Comparison of ENCODE assay signal across 20 cellular contexts in genomic region chr7:36928718-36929117, GRCh38.
"Had no signal": no experiment of that assay in that cellular context is flagged by ENCODE, and none has a peak within 500 bp of the region (broad histone marks: within the 10 kb centered on the region; RNA-seq: fewer than 3 reads in every experiment).

No MANE protein-coding gene starts in this region.

- ATAC-seq: natural killer cell; psoas muscle; right lobe of liver; stimulated activated memory B cell treated with anti-CD40 and anti-IgM and Interleukin-4, amounts not matched to agents 10 μg/mL and 1 μg/mL and 100 μg/mL, for 72 hours; upper lobe of right lung had no signal

- H3K36me3 Mint-ChIP-seq: mesothelial cell of epicardium had no signal

- H3K27me3 Mint-ChIP-seq: naive B cell; stimulated activated memory B cell treated with anti-CD40 and anti-IgM and Interleukin-4, amounts not matched to agents 10 μg/mL and 1 μg/mL and 100 μg/mL, for 72 hours had no signal

- H3K9me3 Mint-ChIP-seq: mesothelial cell of epicardium; natural killer cell; stimulated activated memory B cell treated with anti-CD40 and anti-IgM and Interleukin-4, amounts not matched to agents 10 μg/mL and 1 μg/mL and 100 μg/mL, for 72 hours had no signal

- H3K4me1 Mint-ChIP-seq: stimulated activated memory B cell treated with anti-CD40 and anti-IgM and Interleukin-4, amounts not matched to agents 10 μg/mL and 1 μg/mL and 100 μg/mL, for 72 hours had no signal

- H3K4me3 Mint-ChIP-seq: mesothelial cell of epicardium; naive B cell; natural killer cell; stimulated activated memory B cell treated with anti-CD40 and anti-IgM and Interleukin-4, amounts not matched to agents 10 μg/mL and 1 μg/mL and 100 μg/mL, for 72 hours had no signal

- DNase-seq: islet precursor cell; left ventricle myocardium inferior; mesendoderm; naive B cell; natural killer cell; nucleus accumbens; pancreas; posterior cingulate gyrus; psoas muscle; right lobe of liver; stimulated activated CD4-positive, alpha-beta T cell treated with anti-CD3 and anti-CD28 coated beads, Interleukin-1b, Interleukin-23, amount 100 ng/mL, for 48 hours; stimulated activated CD4-positive, alpha-beta T cell treated with anti-CD3 and anti-CD28 coated beads, Interleukin-2, amount 100 ng/mL, for 48 hours; stimulated activated CD4-positive, alpha-beta T cell treated with anti-CD3 and anti-CD28 coated beads, Interleukin-4, amount 100 ng/mL, for 4 hours; stimulated activated CD8-positive, alpha-beta memory T cell treated with anti-CD3 and anti-CD28 coated beads, Interleukin-4, amount 100 ng/mL, for 48 hours; stimulated activated naive CD4-positive, alpha-beta T cell treated with Interleukin-2 at 50 U/mL for 16 hours; tibial artery; trophoblast cell; upper lobe of right lung had no signal

- H3K27ac Mint-ChIP-seq: mesothelial cell of epicardium; stimulated activated memory B cell treated with anti-CD40 and anti-IgM and Interleukin-4, amounts not matched to agents 10 μg/mL and 1 μg/mL and 100 μg/mL, for 72 hours had no signal
